ENCODE assay signal across 11 cellular contexts in the genomic region with DNA sequence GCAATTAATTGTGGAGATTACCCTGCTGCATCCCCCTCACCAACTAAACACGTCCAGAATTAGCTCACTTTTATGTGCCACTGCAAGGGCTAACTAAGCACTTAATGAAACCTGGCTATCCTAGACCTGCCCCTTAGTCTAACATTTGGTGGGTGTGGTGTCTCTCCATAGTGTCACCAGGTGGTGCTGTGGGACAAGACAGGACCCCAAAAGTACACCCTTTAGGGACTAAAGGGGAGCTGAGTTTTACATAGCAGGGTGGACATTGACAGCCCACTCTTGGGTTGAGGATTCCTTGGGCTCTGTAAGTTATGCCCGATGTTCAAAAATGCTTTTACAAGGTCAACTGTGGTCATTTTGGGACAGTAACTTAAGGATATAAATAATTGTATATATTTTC. TPM values are rescaled to one million over a fixed set of nuclear protein-coding genes. Genes with fewer than 3 reads are reported as not detected.
DNase-seq lines count a peak whose midpoint lies in the region; ATAC-seq and TF ChIP-seq lines count a peak whose summit lies in the region.
"Had no signal": no experiment of that assay in that cellular context is flagged by ENCODE, and none has a peak within 500 bp of the region (broad histone marks: within the 10 kb centered on the region; RNA-seq: fewer than 3 reads in every experiment).

No MANE protein-coding gene starts in this region.

- peaks cover 64% of the 10 kb centered on the region for H3K36me3 ChIP-seq in BE2C
- H3K36me3 ChIP-seq in RWPE2 (ENCODE audit: low read depth), result peaks cover 89% of the 10 kb centered on the region

- DNase-seq in BE2C, result peak; percentile 41
- DNase-seq in RWPE2 (ENCODE audit: low spot score), result no peak
- peak; percentile 24 for DNase-seq in glomerular visceral epithelial cell (ENCODE audit: extremely low spot score)
- DNase-seq in KBM-7, result no peak
- DNase-seq: right lobe of liver had no signal

- ATAC-seq in RWPE2 (ENCODE audit: low read depth), result peak; percentile 20; the same call in 1 of the 3 replicates
- ATAC-seq in GM18858 (IDR thresholded peaks at IDR 0.05; ENCODE audit: unreplicated experiment), result no peak
- ATAC-seq in HG03108 (IDR thresholded peaks at IDR 0.05; ENCODE audit: unreplicated experiment), result no peak
- ATAC-seq in HG02970 (IDR thresholded peaks at IDR 0.05; ENCODE audit: low FRiP score, unreplicated experiment), result no peak

- in situ Hi-C loops in KBM-7 (cut with MboI; ENCODE audit: low pct_unique_long_range_greater_than_20kb, low sequenced_read_pairs), result no loop called here

- H3K4me1 ChIP-seq in BE2C, result no peaks in the 10 kb centered on the region
- peaks cover 14% of the 10 kb centered on the region for H3K4me1 ChIP-seq in RWPE2 (ENCODE audit: insufficient read depth, poor library complexity, severe bottlenecking)

- no peaks in the 10 kb centered on the region for H3K9me3 ChIP-seq in BE2C
- no peaks in the 10 kb centered on the region for H3K9me3 ChIP-seq in RWPE2 (ENCODE audit: severe bottlenecking)
- H3K9me3 ChIP-seq: right lobe of liver, thoracic aorta had no signal

- H3K27ac ChIP-seq in RWPE2 (ENCODE audit: poor library complexity, severe bottlenecking), result no peak overlapping the region
- H3K27ac ChIP-seq: epithelial cell of prostate, right lobe of liver, thoracic aorta had no signal

- H3K4me3 ChIP-seq in BE2C (ENCODE audit: low read depth, low read length), result no peak overlapping the region
- no peak overlapping the region for H3K4me3 ChIP-seq in RWPE2 (ENCODE audit: severe bottlenecking)
- H3K4me3 ChIP-seq: right lobe of liver, thoracic aorta had no signal

- H3K27me3 ChIP-seq in BE2C (no peaks in the 10 kb centered on the region), RWPE2 (ENCODE audit: insufficient read depth, poor library complexity, severe bottlenecking) (no peaks in the 10 kb centered on the region)
- H3K27me3 ChIP-seq: right lobe of liver had no signal

- TF ChIP-seq CTCF in BE2C (IDR thresholded peaks at IDR 0.05; ENCODE audit: low read depth, low read length) (peak; percentile 76), GM12873 (IDR thresholded peaks at IDR 0.05; ENCODE audit: insufficient read depth, low read depth, low read length, missing control alignments) (peak; percentile 56), RWPE2 (IDR thresholded peaks at IDR 0.05; ENCODE audit: poor library complexity, severe bottlenecking) (peak; percentile 56)

RNA-seq across cellular contexts. Expression of gene DUT, which starts 5.7 kb away (rescaled TPM):
- 124 TPM for polyA plus RNA-seq in BE2C (2012; ENCODE audit: insufficient read depth, insufficient read length, low read depth)

Comparison
In these comparisons a context has a peak if more than half of its experiments do, and no peak if none do; other contexts are left out.
1. DNase-seq: peak in BE2C (single experiment) and glomerular visceral epithelial cell (single experiment); none in RWPE2 (single experiment) and KBM-7 (single experiment).
2. Peak in every context shown above with its lines, with median percentiles within 50 percentile points of each other: CTCF ChIP-seq.